In genomic region chr3:147904421-147904820, GRCh38 we compare ENCODE assay signal across 22 cellular contexts.
"Had no signal": no experiment of that assay in that cellular context is flagged by ENCODE, and none has a peak within 500 bp of the region (broad histone marks: within the 10 kb centered on the region; RNA-seq: fewer than 3 reads in every experiment).

No MANE protein-coding gene starts in this region.

- ATAC-seq: foreskin keratinocyte; gastroesophageal sphincter; heart left ventricle; left lung; left ventricle myocardium superior; lower lobe of right lung; mucosa of descending colon; naive thymus-derived CD8-positive, alpha-beta T cell had no signal

- H3K4me3 ChIP-seq: coronary artery, dorsolateral prefrontal cortex, esophagus muscularis mucosa, gastroesophageal sphincter, heart left ventricle, hepatocyte, left lung, lower lobe of right lung, mucosa of descending colon had no signal

- DNase-seq: dermis blood vessel endothelial cell; dorsolateral prefrontal cortex; effector CD4-positive, alpha-beta T cell; effector memory CD4-positive, alpha-beta T cell; foreskin keratinocyte; heart left ventricle; hypothalamus; immature natural killer cell; islet precursor cell; kidney; kidney glomerular epithelial cell; left lung; left ventricle myocardium superior; lower lobe of right lung; mesenchymal stem cell; mucosa of descending colon; naive B cell; naive thymus-derived CD8-positive, alpha-beta T cell had no signal

- H3K36me3 ChIP-seq: esophagus muscularis mucosa, gastroesophageal sphincter, heart left ventricle, left lung, lower lobe of right lung had no signal

- H3K4me1 ChIP-seq: esophagus muscularis mucosa, foreskin keratinocyte, gastroesophageal sphincter, heart left ventricle, left lung, lower lobe of right lung had no signal

- H3K27ac ChIP-seq: coronary artery, esophagus muscularis mucosa, foreskin keratinocyte, gastroesophageal sphincter, heart left ventricle, hepatocyte, left lung, lower lobe of right lung had no signal

- H3K27me3 ChIP-seq: dorsolateral prefrontal cortex, esophagus muscularis mucosa, foreskin keratinocyte, gastroesophageal sphincter, heart left ventricle, hepatocyte, left lung had no signal

- H3K9me3 ChIP-seq: esophagus muscularis mucosa, lower lobe of right lung had no signal
